8 cellular contexts compared by ENCODE assay signal in genomic region chr11:128757886-128758612, GRCh38.
DNase-seq lines count a peak whose midpoint lies in the region; ATAC-seq and TF ChIP-seq lines count a peak whose summit lies in the region.

No MANE protein-coding gene starts in this region.

- H3K27ac ChIP-seq in GM23338 (ENCODE audit: low read depth) (no peak overlapping the region), OCI-LY3 (ENCODE audit: low read length) (peak overlapping the region; percentile 91)

- H3K4me1 Mint-ChIP-seq in GM23338: peaks cover 27% of the 10 kb centered on the region
- H3K4me1 Mint-ChIP-seq in natural killer cell: peaks cover 77 to 83% of the 10 kb centered on the region in 2 donors
- H3K4me1 Mint-ChIP-seq in chondrocyte (ENCODE audit: low read depth): peaks cover 26% of the 10 kb centered on the region

- no peaks in the 10 kb centered on the region for H4K20me1 ChIP-seq in GM23338 (replicated peaks; ENCODE audit: insufficient read depth)
- H4K20me1 ChIP-seq in OCI-LY3 (ENCODE audit: insufficient read depth, low read length): no peaks in the 10 kb centered on the region

- H3K4me2 ChIP-seq in GM23338 (no peak overlapping the region), OCI-LY3 (ENCODE audit: low read length) (peak overlapping the region; percentile 96)

- no peaks in the 10 kb centered on the region for H3K9me3 Mint-ChIP-seq in GM23338
- H3K9me3 Mint-ChIP-seq in natural killer cell: no peaks in the 10 kb centered on the region
- H3K9me3 Mint-ChIP-seq in chondrocyte (ENCODE audit: low read depth): peaks cover 3% of the 10 kb centered on the region

- H3K9me2 ChIP-seq in GM23338 (ENCODE audit: insufficient read depth): peaks cover 6% of the 10 kb centered on the region; the same call in 1 of the 2 replicates

- no peaks in the 10 kb centered on the region for H3K36me3 Mint-ChIP-seq in GM23338 (ENCODE audit: low read depth)
- H3K36me3 Mint-ChIP-seq in natural killer cell: peaks cover 7% of the 10 kb centered on the region
- peaks cover 2% of the 10 kb centered on the region for H3K36me3 Mint-ChIP-seq in chondrocyte (ENCODE audit: low read depth)

- H3K27ac Mint-ChIP-seq in GM23338 (no peak overlapping the region), natural killer cell (peak overlapping the region; percentile 88 to 93), chondrocyte (ENCODE audit: unreplicated experiment) (no peak overlapping the region)

- DNase-seq in GM23338 (ENCODE audit: low spot score) (no peak), natural killer cell (no peak), globus pallidus (ENCODE audit: low spot score) (no peak), chondrocyte (ENCODE audit: low spot score) (no peak), DMS79 (lab: John Stamatoyannopoulos, UW) (no peak), NCI-H2171 (lab: John Stamatoyannopoulos, UW) (no peak)

- H3K27me3 Mint-ChIP-seq in GM23338 (ENCODE audit: insufficient read depth, low read depth, poor library complexity) (peaks cover 7% of the 10 kb centered on the region), natural killer cell (ENCODE audit: low read depth in 2 of 2) (no peaks in the 10 kb centered on the region), chondrocyte (ENCODE audit: low read depth) (no peaks in the 10 kb centered on the region)

- TF ChIP-seq CTCF in GM23338 (conservative IDR thresholded peaks at IDR 0.05; ENCODE audit: low read depth in 2 of 2) (peak in 1 of 2 experiments; percentile 36; a peak in 2 of 4 replicates), OCI-LY3 (IDR thresholded peaks at IDR 0.05; ENCODE audit: low read depth, low read length) (peak; percentile 48), natural killer cell (IDR thresholded peaks at IDR 0.05) (no peak), chondrocyte (IDR thresholded peaks at IDR 0.05) (no peak)

- peak overlapping the region; percentile 68 for H3K9ac ChIP-seq in OCI-LY3 (ENCODE audit: low read length)

- H3K9me3 ChIP-seq in OCI-LY3 (ENCODE audit: insufficient read depth, low read length): no peaks in the 10 kb centered on the region

- H3K79me2 ChIP-seq in GM23338 (replicated peaks; ENCODE audit: insufficient read depth) (no peaks in the 10 kb centered on the region), OCI-LY3 (ENCODE audit: low read length) (peaks cover 8% of the 10 kb centered on the region; the same call in 1 of the 2 replicates)

- H2AFZ ChIP-seq in GM23338: no peak overlapping the region
- H2AFZ ChIP-seq in OCI-LY3 (ENCODE audit: low read depth, low read length): no peak overlapping the region

- intact Hi-C loops in natural killer cell (cut with micrococcal nuclease): loop anchor here (1.0 to 10.0 kb wide), 8 partner anchors 37 to 723 kb away; no protein-coding TSS in a partner anchor

- H3F3A ChIP-seq in GM23338 (replicated peaks; ENCODE audit: low read depth): no peaks in the 10 kb centered on the region

- H3K4me3 Mint-ChIP-seq in GM23338 (no peak overlapping the region), natural killer cell (no peak overlapping the region), chondrocyte (ENCODE audit: unreplicated experiment) (no peak overlapping the region)

- peak; percentile 80 for ATAC-seq in GM18868 (IDR thresholded peaks at IDR 0.05; ENCODE audit: unreplicated experiment)
- ATAC-seq in GM23338: peak; percentile 28; the same call in 2 of the 3 replicates
- ATAC-seq in natural killer cell: no peak

- no peaks in the 10 kb centered on the region for H3K27me3 ChIP-seq in GM23338 (ENCODE audit: insufficient read depth)
- no peaks in the 10 kb centered on the region for H3K27me3 ChIP-seq in OCI-LY3 (ENCODE audit: low read depth, low read length)

- H3K4me1 ChIP-seq in GM23338 (ENCODE audit: insufficient read depth) (peaks cover 10% of the 10 kb centered on the region), OCI-LY3 (ENCODE audit: low read length) (peaks cover 51% of the 10 kb centered on the region)

- no peaks in the 10 kb centered on the region for H3K36me3 ChIP-seq in GM23338 (ENCODE audit: insufficient read depth)
- peaks cover 30% of the 10 kb centered on the region for H3K36me3 ChIP-seq in OCI-LY3 (replicated peaks; ENCODE audit: low read depth, low read length)

- H3K4me3 ChIP-seq in GM23338 (no peak overlapping the region), OCI-LY3 (ENCODE audit: low read length) (peak overlapping the region; percentile 70)

TF ChIP-seq in GM23338, 12 proteins besides CTCF, POLR2A, EP300 and RAD21 (continues in another document):
- no peak for TF ChIP-seq POLR2AphosphoS5 (IDR thresholded peaks at IDR 0.05; ENCODE audit: low read depth)
- no peak for TF ChIP-seq STAT1 (IDR thresholded peaks at IDR 0.05; ENCODE audit: unreplicated experiment)
- no peak for TF ChIP-seq ZNF331 (CRISPR knock-in tag; IDR thresholded peaks at IDR 0.05; ENCODE audit: low read depth)
- no peak for TF ChIP-seq NANOG (IDR thresholded peaks at IDR 0.05; ENCODE audit: borderline replicate concordance)
- no peak for TF ChIP-seq CREB1 (CRISPR knock-in tag; IDR thresholded peaks at IDR 0.05; ENCODE audit: low read depth)
- TF ChIP-seq ETS1 (IDR thresholded peaks at IDR 0.05): no peak
- TF ChIP-seq ZNF114 (CRISPR knock-in tag; IDR thresholded peaks at IDR 0.05): no peak
- TF ChIP-seq JUNB (IDR thresholded peaks at IDR 0.05; ENCODE audit: unreplicated experiment): no peak
- TF ChIP-seq EZH2phosphoT487 (IDR thresholded peaks at IDR 0.05; ENCODE audit: unreplicated experiment): no peak
- TF ChIP-seq EZH2 (IDR thresholded peaks at IDR 0.05; ENCODE audit: low read depth, unreplicated experiment): no peak
- TF ChIP-seq ZNF462 (CRISPR knock-in tag; IDR thresholded peaks at IDR 0.05): no peak

Comparison
In these comparisons a context has a peak if more than half of its experiments do, and no peak if none do; other contexts are left out.
1. ATAC-seq: peak in GM18868 (single experiment) and GM23338 (single experiment); none in natural killer cell (0 of 3).
2. H3K27ac Mint-ChIP-seq: peak in natural killer cell (2 of 2); none in GM23338 (single experiment) and chondrocyte (single experiment).